In the genomic region with DNA sequence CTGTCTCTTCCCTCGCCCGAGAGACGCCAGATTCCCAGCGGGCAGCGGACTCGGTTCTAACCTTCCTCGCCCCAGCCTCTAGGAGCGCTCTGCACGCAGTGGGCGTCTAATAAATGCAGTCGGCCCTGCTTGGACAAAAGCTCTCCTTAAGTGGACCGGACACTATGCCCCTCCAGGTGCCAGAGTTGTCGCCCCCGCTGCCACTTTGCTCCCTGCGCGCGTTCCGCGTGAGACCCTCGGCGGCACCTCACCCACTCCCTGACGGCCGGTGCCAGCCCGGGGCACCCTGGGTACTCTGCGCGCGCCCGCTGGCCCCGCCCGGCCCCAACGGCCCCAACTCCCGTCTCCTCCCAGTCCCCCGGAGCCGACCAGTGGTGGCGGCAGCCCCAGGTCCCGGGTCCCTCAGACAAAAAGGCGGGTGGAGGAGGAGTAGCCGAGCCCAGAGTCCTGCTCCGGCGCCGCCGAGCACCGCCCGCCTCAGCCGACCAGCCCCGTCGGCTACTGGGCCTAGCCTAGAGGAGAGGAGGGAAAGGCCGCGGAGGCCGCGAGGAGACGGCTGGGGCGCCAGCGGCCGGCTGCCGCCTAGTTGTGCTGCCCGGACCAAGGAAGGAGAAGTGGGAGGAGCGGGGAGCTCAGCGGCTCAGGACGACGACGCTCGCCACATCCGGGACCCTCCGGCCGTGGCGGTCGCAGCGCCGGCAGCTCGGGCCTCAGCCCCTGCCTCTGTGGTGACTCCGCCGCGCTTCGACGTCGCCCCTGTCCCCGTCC, we compare ENCODE assay signal across 8 cellular contexts.
A peak's percentile ranks its signal among the peaks of the same experiment; 100 is the strongest.
DNase-seq lines count a peak whose midpoint lies in the region; ATAC-seq and TF ChIP-seq lines count a peak whose summit lies in the region.

No MANE protein-coding gene starts in this region.

- H3K27me3 Mint-ChIP-seq in Caco-2 (ENCODE audit: insufficient read depth, unreplicated experiment) = no peaks in the 10 kb centered on the region

- POLR2A ChIA-PET in Caco-2 (lab: Charles Lee) = interaction anchor here (0.6 to 1.1 kb wide), 5 partner anchors 94 to 1460 kb away, joined by 3 to 8 read pairs (median 7); a partner anchor contains a TSS

- H3K4me3 Mint-ChIP-seq in Caco-2 (ENCODE audit: unreplicated experiment) = peak overlapping the region; percentile 95

- H3K4me1 Mint-ChIP-seq in Caco-2 (ENCODE audit: low read depth, unreplicated experiment) = peaks cover 14% of the 10 kb centered on the region

- CTCF ChIA-PET in Caco-2 (lab: Charles Lee) = interaction anchor here (0.5 to 1.1 kb wide), 4 partner anchors 19 to 123 kb away, joined by 3 to 4 read pairs (median 4); a partner anchor contains a TSS

- ATAC-seq in GM19452 (IDR thresholded peaks at IDR 0.05; ENCODE audit: unreplicated experiment) (peak; percentile 87), HG03571 (IDR thresholded peaks at IDR 0.05; ENCODE audit: unreplicated experiment) (peak; percentile 77)

- H3K9me3 ChIP-seq in Caco-2 = no peaks in the 10 kb centered on the region; the same call in 1 of the 2 replicates

- BruUV-seq in Caco-2 (replicated peaks; lab: Mats Ljungman, UMichigan) = TSS peak; percentile 70

- peaks cover 4% of the 10 kb centered on the region; the same call in 1 of the 2 replicates for H3K4me1 ChIP-seq in Caco-2

- H3K27ac Mint-ChIP-seq in Caco-2 (ENCODE audit: unreplicated experiment) = peak overlapping the region; percentile 87

- TF ChIP-seq CTCF in Caco-2 (IDR thresholded peaks at IDR 0.05; ENCODE audit: insufficient read depth in 1 of 2, low read depth in 1 of 2, low read length in 1 of 2, severe bottlenecking in 1 of 2, unreplicated experiment in 1 of 2) (peak; percentile 68 to 70), epithelial cell of esophagus (IDR thresholded peaks at IDR 0.05; ENCODE audit: insufficient read depth, low read depth, low read length, missing control alignments) (peak; percentile 64)

- peaks cover 17% of the 10 kb centered on the region for H3K36me3 Mint-ChIP-seq in Caco-2 (ENCODE audit: insufficient read depth, unreplicated experiment)

- H3K27me3 ChIP-seq in Caco-2 (replicated peaks; ENCODE audit: control insufficient read depth, insufficient read depth, low read length) = no peaks in the 10 kb centered on the region

- DNase-seq in Caco-2 (peak; percentile 86 to 92), NOMO-1 treated with dmso at 0.1 percent for 144 hours (lab: John Stamatoyannopoulos, UW; ENCODE audit: unreplicated experiment) (peak; percentile 91), activated T-cell treated with anti-CD3 and anti-CD28 coated beads for 1 hour (ENCODE audit: low read depth) (peak; percentile 36), epithelial cell of esophagus (ENCODE audit: low read depth) (peak; percentile 83), middle frontal gyrus (ENCODE audit: extremely low spot score, low spot score) (peak; percentile 32)
- peak; percentile 55 to 56 for DNase-seq in stimulated activated CD8-positive, alpha-beta memory T cell treated with anti-CD3 and anti-CD28 coated beads, Interleukin-2, amount 100 ng/mL, for 48 hours (ENCODE audit: low read depth in 2 of 2)

- H3K9me3 Mint-ChIP-seq in Caco-2 (ENCODE audit: unreplicated experiment) = peaks cover 5% of the 10 kb centered on the region

- H3K4me3 ChIP-seq in Caco-2 (ENCODE audit: low read depth, low read length) = peak overlapping the region; percentile 91
- H3K4me3 ChIP-seq in epithelial cell of esophagus (ENCODE audit: low read length) = peak overlapping the region; percentile 78

- no peaks in the 10 kb centered on the region for H3K36me3 ChIP-seq in Caco-2 (ENCODE audit: control insufficient read depth, insufficient read depth, low read length)

- intact Hi-C loops in Caco-2 (cut with micrococcal nuclease; ENCODE audit: unreplicated experiment) = loop anchor here (2.0 to 5.0 kb wide), 2 partner anchors 93 to 109 kb away; no protein-coding TSS in a partner anchor

Comparison
In these comparisons a context has a peak if more than half of its experiments do, and no peak if none do; other contexts are left out.
1. Peak in every context shown above with its lines: DNase-seq, ATAC-seq and H3K4me3 ChIP-seq.
2. DNase-seq: peak in every context shown above with its lines; median percentile 91 in NOMO-1 treated with dmso at 0.1 percent for 144 hours; 89 in Caco-2; 83 in epithelial cell of esophagus; 56 in stimulated activated CD8-positive, alpha-beta memory T cell treated with anti-CD3 and anti-CD28 coated beads, Interleukin-2, amount 100 ng/mL, for 48 hours; 36 in activated T-cell treated with anti-CD3 and anti-CD28 coated beads for 1 hour; 32 in middle frontal gyrus.